ENCODE assay signal across 22 cellular contexts in the genomic region with DNA sequence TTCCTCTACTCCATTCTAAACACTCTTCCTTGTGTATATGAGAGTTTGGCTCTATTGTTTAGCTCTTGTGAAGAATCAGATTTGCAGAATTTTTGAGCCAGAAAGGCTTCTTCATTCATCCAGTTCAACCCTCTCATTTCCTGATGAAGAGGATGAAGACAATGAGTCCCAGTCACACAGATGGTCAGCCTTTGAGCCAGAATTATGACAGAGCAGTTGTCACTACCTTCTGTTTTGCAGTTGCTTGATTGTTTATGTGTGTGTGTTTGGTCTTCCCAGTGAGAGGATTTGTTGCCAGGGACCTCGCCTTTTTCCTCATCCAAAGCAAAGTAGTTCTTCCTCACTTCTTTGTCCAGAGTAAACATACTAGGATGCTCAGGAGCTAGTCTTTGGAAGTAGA. TPM values are rescaled to one million over a fixed set of nuclear protein-coding genes. Genes with fewer than 3 reads are reported as not detected.
DNase-seq lines count a peak whose midpoint lies in the region; ATAC-seq, FAIRE-seq and TF ChIP-seq lines count a peak whose summit lies in the region.
"Had no signal": no experiment of that assay in that cellular context is flagged by ENCODE, and none has a peak within 500 bp of the region (broad histone marks: within the 10 kb centered on the region; RNA-seq: fewer than 3 reads in every experiment).

No MANE protein-coding gene starts in this region.

- no peak overlapping the region for H3K4me2 ChIP-seq in MM.1S (ENCODE audit: low read depth, low read length)
- H3K4me2 ChIP-seq: BLaER1 had no signal

- peaks cover 98% of the 10 kb centered on the region for H3K79me2 ChIP-seq in MM.1S (ENCODE audit: low read length)

- H3K27ac Mint-ChIP-seq in activated CD4-positive, alpha-beta T cell treated with anti-CD3 and anti-CD28 coated beads for 36 hours = peak overlapping the region; percentile 13
- no peak overlapping the region for H3K27ac Mint-ChIP-seq in activated CD4-positive, alpha-beta T cell treated with anti-CD3 and anti-CD28 coated beads, Interleukin-2, amount 10 ng/mL, durations not matched to agents 24 days and 14 days
- H3K27ac Mint-ChIP-seq in activated T-helper 17 cell treated with anti-CD3 and anti-CD28 coated beads, Interleukin-2, amount 50 U/mL, for 72 hours = peak overlapping the region; percentile 49

- H3K9me2 ChIP-seq in MM.1S (replicated peaks; ENCODE audit: insufficient read depth, low read length) = no peaks in the 10 kb centered on the region

- peak; percentile 27 for FAIRE-seq in H54 (lab: Jason Lieb, UNC)
- FAIRE-seq: GM19239 had no signal

- H3K4me3 Mint-ChIP-seq in activated CD4-positive, alpha-beta T cell treated with anti-CD3 and anti-CD28 coated beads for 36 hours = no peak overlapping the region
- H3K4me3 Mint-ChIP-seq in activated CD4-positive, alpha-beta T cell treated with anti-CD3 and anti-CD28 coated beads, Interleukin-2, amount 10 ng/mL, durations not matched to agents 24 days and 14 days = no peak overlapping the region
- H3K4me3 Mint-ChIP-seq in activated T-helper 17 cell treated with anti-CD3 and anti-CD28 coated beads, Interleukin-2, amount 50 U/mL, for 72 hours = peak overlapping the region; percentile 43

- H3K9me3 Mint-ChIP-seq in activated CD4-positive, alpha-beta T cell treated with anti-CD3 and anti-CD28 coated beads for 36 hours (ENCODE audit: low read depth) = peaks cover 2% of the 10 kb centered on the region
- H3K9me3 Mint-ChIP-seq in activated CD4-positive, alpha-beta T cell treated with anti-CD3 and anti-CD28 coated beads, Interleukin-2, amount 10 ng/mL, durations not matched to agents 24 days and 14 days = peaks cover 8% of the 10 kb centered on the region
- no peaks in the 10 kb centered on the region for H3K9me3 Mint-ChIP-seq in activated T-helper 17 cell treated with anti-CD3 and anti-CD28 coated beads, Interleukin-2, amount 50 U/mL, for 72 hours

- no peaks in the 10 kb centered on the region for H3K27me3 Mint-ChIP-seq in activated CD4-positive, alpha-beta T cell treated with anti-CD3 and anti-CD28 coated beads for 36 hours
- H3K27me3 Mint-ChIP-seq in activated CD4-positive, alpha-beta T cell treated with anti-CD3 and anti-CD28 coated beads, Interleukin-2, amount 10 ng/mL, durations not matched to agents 24 days and 14 days = no peaks in the 10 kb centered on the region
- H3K27me3 Mint-ChIP-seq in activated T-helper 17 cell treated with anti-CD3 and anti-CD28 coated beads, Interleukin-2, amount 50 U/mL, for 72 hours = no peaks in the 10 kb centered on the region

- no peak overlapping the region for H3K4me3 ChIP-seq in MM.1S (ENCODE audit: low read length)
- H3K4me3 ChIP-seq: BLaER1, Peyer's patch had no signal

- no peaks in the 10 kb centered on the region for H4K20me1 ChIP-seq in MM.1S (ENCODE audit: insufficient read depth, low read length)
- H4K20me1 ChIP-seq: BLaER1 had no signal

- TF ChIP-seq POLR2A in H54 (IDR thresholded peaks at IDR 0.05; ENCODE audit: low read depth, low read length) = no peak

- intact Hi-C loops in activated CD4-positive, alpha-beta T cell treated with anti-CD3 and anti-CD28 coated beads for 36 hours (cut with DNase I, micrococcal nuclease) = loop anchor here in 1 of 2 experiments (10.0 kb wide), 1 partner anchor 1377 kb away; no protein-coding TSS in a partner anchor
- intact Hi-C loops in activated CD4-positive, alpha-beta T cell treated with anti-CD3 and anti-CD28 coated beads, Interleukin-2, amount 10 ng/mL, durations not matched to agents 24 days and 14 days (cut with micrococcal nuclease) = no loop called here

- no peaks in the 10 kb centered on the region for H3K27me3 ChIP-seq in MM.1S (replicated peaks; ENCODE audit: insufficient read depth, low read length)
- H3K27me3 ChIP-seq: BLaER1, Peyer's patch had no signal

- no peak overlapping the region for H3K27ac ChIP-seq in MM.1S (ENCODE audit: low read length)
- H3K27ac ChIP-seq: BLaER1, HL-60, Peyer's patch had no signal

- H3K4me1 Mint-ChIP-seq in activated CD4-positive, alpha-beta T cell treated with anti-CD3 and anti-CD28 coated beads for 36 hours = peaks cover 70% of the 10 kb centered on the region
- H3K4me1 Mint-ChIP-seq in activated CD4-positive, alpha-beta T cell treated with anti-CD3 and anti-CD28 coated beads, Interleukin-2, amount 10 ng/mL, durations not matched to agents 24 days and 14 days = peaks cover 53% of the 10 kb centered on the region
- peaks cover 58% of the 10 kb centered on the region for H3K4me1 Mint-ChIP-seq in activated T-helper 17 cell treated with anti-CD3 and anti-CD28 coated beads, Interleukin-2, amount 50 U/mL, for 72 hours

- DNase-seq in activated CD4-positive, alpha-beta T cell treated with anti-CD3 and anti-CD28 coated beads for 36 hours = no peak
- DNase-seq in activated CD4-positive, alpha-beta T cell treated with anti-CD3 and anti-CD28 coated beads, Interleukin-2, amount 10 ng/mL, durations not matched to agents 24 days and 14 days = no peak
- DNase-seq in H54 (ENCODE audit: insufficient read length, low spot score) (no peak), myocyte (ENCODE audit: low read depth) (peak; percentile 82), MM.1S (no peak), NCI-H2196 treated with DMSO at 0.1 percent for 48 hours (lab: John Stamatoyannopoulos, UW; ENCODE audit: unreplicated experiment) (no peak)
- DNase-seq: 8988T, DMS 273 treated with DMSO at 0.1 percent for 48 hours, EL, GOT3, NCI-H1092, NCI-H1694, NCI-H2107, NCI-H345, NCI-H748 treated with DMSO at 0.1 percent for 48 hours, Peyer's patch, SHP77 treated with DMSO at 0.1 percent for 48 hours had no signal

- CTCF ChIA-PET in activated CD4-positive, alpha-beta T cell treated with anti-CD3 and anti-CD28 coated beads for 36 hours (lab: Charles Lee) = interaction anchor here (1.3 kb wide), 1 partner anchor 12 kb away, joined by 4 read pairs; no protein-coding TSS in a partner anchor

- POLR2A ChIA-PET in activated CD4-positive, alpha-beta T cell treated with anti-CD3 and anti-CD28 coated beads for 36 hours (lab: Charles Lee) = no interaction called here

- peaks cover 6% of the 10 kb centered on the region for H3F3A ChIP-seq in MM.1S (ENCODE audit: insufficient read depth, low read length)

- no peak for TF ChIP-seq CTCF in MM.1S (IDR thresholded peaks at IDR 0.05; ENCODE audit: low read length)

- H3K36me3 Mint-ChIP-seq in activated CD4-positive, alpha-beta T cell treated with anti-CD3 and anti-CD28 coated beads for 36 hours (ENCODE audit: low read depth) = peaks cover 35% of the 10 kb centered on the region
- peaks cover 62% of the 10 kb centered on the region for H3K36me3 Mint-ChIP-seq in activated CD4-positive, alpha-beta T cell treated with anti-CD3 and anti-CD28 coated beads, Interleukin-2, amount 10 ng/mL, durations not matched to agents 24 days and 14 days (ENCODE audit: low read depth)
- H3K36me3 Mint-ChIP-seq in activated T-helper 17 cell treated with anti-CD3 and anti-CD28 coated beads, Interleukin-2, amount 50 U/mL, for 72 hours (ENCODE audit: low read depth) = peaks cover 58% of the 10 kb centered on the region

- H3K4me1 ChIP-seq in MM.1S (ENCODE audit: low read length) = peaks cover 31% of the 10 kb centered on the region
- H3K4me1 ChIP-seq: BLaER1 had no signal

- H3K9ac ChIP-seq in MM.1S (ENCODE audit: low read length) = no peak overlapping the region
- H3K9ac ChIP-seq: BLaER1 had no signal

- no peak for ATAC-seq in activated CD4-positive, alpha-beta T cell treated with anti-CD3 and anti-CD28 coated beads for 36 hours
- ATAC-seq in activated T-helper 17 cell treated with anti-CD3 and anti-CD28 coated beads, Interleukin-2, amount 50 U/mL, for 72 hours (replicated peaks) = no peak
- ATAC-seq in HG03457 (IDR thresholded peaks at IDR 0.05; ENCODE audit: unreplicated experiment) = no peak

- no peaks in the 10 kb centered on the region for H3K36me3 ChIP-seq in MM.1S (replicated peaks; ENCODE audit: insufficient read depth, low read length)
- H3K36me3 ChIP-seq: BLaER1, Peyer's patch had no signal

- H2AFZ ChIP-seq in MM.1S (ENCODE audit: low read length) = no peak overlapping the region

- no peaks in the 10 kb centered on the region for H3K9me3 ChIP-seq in MM.1S (replicated peaks; ENCODE audit: insufficient read depth, low read length)
- H3K9me3 ChIP-seq: BLaER1, Peyer's patch had no signal

RNA-seq across cellular contexts. Expression of gene MDFIC, which starts 15.5 kb away (rescaled TPM):
- 100 to 1,000 TPM in 1 of 2 experiments, 10 to 100 TPM in 1; 68.4 to 113 TPM for total RNA-seq in activated CD4-positive, alpha-beta T cell treated with anti-CD3 and anti-CD28 coated beads for 36 hours
- total RNA-seq in activated CD4-positive, alpha-beta T cell treated with anti-CD3 and anti-CD28 coated beads, Interleukin-2, amount 10 ng/mL, durations not matched to agents 24 days and 14 days = 172 and 175 TPM in 2 replicates
- total RNA-seq in activated T-helper 17 cell treated with anti-CD3 and anti-CD28 coated beads, Interleukin-2, amount 50 U/mL, for 72 hours = 10 to 100 TPM; 64.1 to 97.3 TPM
- total RNA-seq in myocyte = 82.2 and 87.9 TPM in 2 replicates
- 30.7 TPM for polyA plus RNA-seq in myocyte (2012)
